In the genomic region with DNA sequence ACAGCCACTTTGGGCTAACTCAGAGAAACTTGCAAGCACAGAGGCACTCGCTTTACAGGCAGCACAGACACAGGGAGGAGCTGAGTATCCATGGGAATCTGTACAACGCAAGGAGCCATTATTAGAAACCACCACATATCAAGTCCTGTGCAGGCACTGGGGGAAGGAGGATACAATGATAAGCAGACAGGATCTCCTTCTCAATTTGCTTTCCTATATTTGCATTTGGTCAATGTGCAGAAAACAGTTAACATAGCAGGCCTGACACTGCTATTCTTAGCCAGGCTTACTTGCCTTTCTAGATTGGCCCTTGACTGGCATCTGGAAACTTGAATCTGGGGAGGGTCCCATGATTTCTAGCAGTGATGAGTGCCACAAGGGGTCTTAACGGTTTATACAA, we compare ENCODE assay signal across 1 cellular context.
TF ChIP-seq lines count a peak whose summit lies in the region.

No MANE protein-coding gene starts in this region.

TF ChIP-seq in K562, 482 proteins besides CTCF, POLR2A, EP300 and RAD21 (continued from another document and continues in another):
- peak; percentile 100 for TF ChIP-seq CBFA2T3 (IDR thresholded peaks at IDR 0.05)
- TF ChIP-seq ZNF444 (CRISPR knock-in tag; IDR thresholded peaks at IDR 0.05): peak; percentile 56; the same call in 1 of the 2 replicates
- TF ChIP-seq HLTF (IDR thresholded peaks at IDR 0.05): peak; percentile 65; the same call in 1 of the 2 replicates
- no peak; the same call in 1 of the 2 replicates for TF ChIP-seq KAT7 (CRISPR knock-in tag; IDR thresholded peaks at IDR 0.05; ENCODE audit: borderline replicate concordance)
- no peak for TF ChIP-seq ASH1L (IDR thresholded peaks at IDR 0.05; ENCODE audit: borderline replicate concordance, low read depth, partially characterized antibody)
- TF ChIP-seq, protein P1, sequence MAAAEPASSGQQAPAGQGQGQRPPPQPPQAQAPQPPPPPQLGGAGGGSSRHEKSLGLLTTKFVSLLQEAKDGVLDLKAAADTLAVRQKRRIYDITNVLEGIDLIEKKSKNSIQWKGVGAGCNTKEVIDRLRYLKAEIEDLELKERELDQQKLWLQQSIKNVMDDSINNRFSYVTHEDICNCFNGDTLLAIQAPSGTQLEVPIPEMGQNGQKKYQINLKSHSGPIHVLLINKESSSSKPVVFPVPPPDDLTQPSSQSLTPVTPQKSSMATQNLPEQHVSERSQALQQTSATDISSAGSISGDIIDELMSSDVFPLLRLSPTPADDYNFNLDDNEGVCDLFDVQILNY (CRISPR knock-in tag; IDR thresholded peaks at IDR 0.05): no peak
- TF ChIP-seq HDAC1 (IDR thresholded peaks at IDR 0.05): peak in 1 of 2 experiments; percentile 89; a peak in 2 of 4 replicates
- TF ChIP-seq, protein P2, sequence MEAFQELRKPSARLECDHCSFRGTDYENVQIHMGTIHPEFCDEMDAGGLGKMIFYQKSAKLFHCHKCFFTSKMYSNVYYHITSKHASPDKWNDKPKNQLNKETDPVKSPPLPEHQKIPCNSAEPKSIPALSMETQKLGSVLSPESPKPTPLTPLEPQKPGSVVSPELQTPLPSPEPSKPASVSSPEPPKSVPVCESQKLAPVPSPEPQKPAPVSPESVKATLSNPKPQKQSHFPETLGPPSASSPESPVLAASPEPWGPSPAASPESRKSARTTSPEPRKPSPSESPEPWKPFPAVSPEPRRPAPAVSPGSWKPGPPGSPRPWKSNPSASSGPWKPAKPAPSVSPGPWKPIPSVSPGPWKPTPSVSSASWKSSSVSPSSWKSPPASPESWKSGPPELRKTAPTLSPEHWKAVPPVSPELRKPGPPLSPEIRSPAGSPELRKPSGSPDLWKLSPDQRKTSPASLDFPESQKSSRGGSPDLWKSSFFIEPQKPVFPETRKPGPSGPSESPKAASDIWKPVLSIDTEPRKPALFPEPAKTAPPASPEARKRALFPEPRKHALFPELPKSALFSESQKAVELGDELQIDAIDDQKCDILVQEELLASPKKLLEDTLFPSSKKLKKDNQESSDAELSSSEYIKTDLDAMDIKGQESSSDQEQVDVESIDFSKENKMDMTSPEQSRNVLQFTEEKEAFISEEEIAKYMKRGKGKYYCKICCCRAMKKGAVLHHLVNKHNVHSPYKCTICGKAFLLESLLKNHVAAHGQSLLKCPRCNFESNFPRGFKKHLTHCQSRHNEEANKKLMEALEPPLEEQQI (IDR thresholded peaks at IDR 0.05): peak; percentile 93
- TF ChIP-seq, protein P3, sequence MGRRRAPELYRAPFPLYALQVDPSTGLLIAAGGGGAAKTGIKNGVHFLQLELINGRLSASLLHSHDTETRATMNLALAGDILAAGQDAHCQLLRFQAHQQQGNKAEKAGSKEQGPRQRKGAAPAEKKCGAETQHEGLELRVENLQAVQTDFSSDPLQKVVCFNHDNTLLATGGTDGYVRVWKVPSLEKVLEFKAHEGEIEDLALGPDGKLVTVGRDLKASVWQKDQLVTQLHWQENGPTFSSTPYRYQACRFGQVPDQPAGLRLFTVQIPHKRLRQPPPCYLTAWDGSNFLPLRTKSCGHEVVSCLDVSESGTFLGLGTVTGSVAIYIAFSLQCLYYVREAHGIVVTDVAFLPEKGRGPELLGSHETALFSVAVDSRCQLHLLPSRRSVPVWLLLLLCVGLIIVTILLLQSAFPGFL (CRISPR knock-in tag; IDR thresholded peaks at IDR 0.05): no peak
- TF ChIP-seq SETDB1 (IDR thresholded peaks at IDR 0.05; ENCODE audit: low read length): no peak
- TF ChIP-seq, protein P4, sequence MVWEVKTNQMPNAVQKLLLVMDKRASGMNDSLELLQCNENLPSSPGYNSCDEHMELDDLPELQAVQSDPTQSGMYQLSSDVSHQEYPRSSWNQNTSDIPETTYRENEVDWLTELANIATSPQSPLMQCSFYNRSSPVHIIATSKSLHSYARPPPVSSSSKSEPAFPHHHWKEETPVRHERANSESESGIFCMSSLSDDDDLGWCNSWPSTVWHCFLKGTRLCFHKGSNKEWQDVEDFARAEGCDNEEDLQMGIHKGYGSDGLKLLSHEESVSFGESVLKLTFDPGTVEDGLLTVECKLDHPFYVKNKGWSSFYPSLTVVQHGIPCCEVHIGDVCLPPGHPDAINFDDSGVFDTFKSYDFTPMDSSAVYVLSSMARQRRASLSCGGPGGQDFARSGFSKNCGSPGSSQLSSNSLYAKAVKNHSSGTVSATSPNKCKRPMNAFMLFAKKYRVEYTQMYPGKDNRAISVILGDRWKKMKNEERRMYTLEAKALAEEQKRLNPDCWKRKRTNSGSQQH (CRISPR knock-in tag; IDR thresholded peaks at IDR 0.05): 0 out of 2 replicates have a peak, but pooled peaks have one; percentile 50
- TF ChIP-seq SIN3B (IDR thresholded peaks at IDR 0.05; ENCODE audit: low read depth): no peak
- TF ChIP-seq, protein P5, sequence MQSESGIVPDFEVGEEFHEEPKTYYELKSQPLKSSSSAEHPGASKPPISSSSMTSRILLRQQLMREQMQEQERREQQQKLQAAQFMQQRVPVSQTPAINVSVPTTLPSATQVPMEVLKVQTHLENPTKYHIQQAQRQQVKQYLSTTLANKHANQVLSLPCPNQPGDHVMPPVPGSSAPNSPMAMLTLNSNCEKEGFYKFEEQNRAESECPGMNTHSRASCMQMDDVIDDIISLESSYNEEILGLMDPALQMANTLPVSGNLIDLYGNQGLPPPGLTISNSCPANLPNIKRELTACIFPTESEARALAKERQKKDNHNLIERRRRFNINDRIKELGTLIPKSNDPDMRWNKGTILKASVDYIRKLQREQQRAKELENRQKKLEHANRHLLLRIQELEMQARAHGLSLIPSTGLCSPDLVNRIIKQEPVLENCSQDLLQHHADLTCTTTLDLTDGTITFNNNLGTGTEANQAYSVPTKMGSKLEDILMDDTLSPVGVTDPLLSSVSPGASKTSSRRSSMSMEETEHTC (IDR thresholded peaks at IDR 0.05): peak; percentile 47; the same call in 1 of the 2 replicates
- TF ChIP-seq ZKSCAN3 (CRISPR knock-in tag; IDR thresholded peaks at IDR 0.05): no peak
- no peak for TF ChIP-seq ARID2 (IDR thresholded peaks at IDR 0.05)
- TF ChIP-seq, protein P6, sequence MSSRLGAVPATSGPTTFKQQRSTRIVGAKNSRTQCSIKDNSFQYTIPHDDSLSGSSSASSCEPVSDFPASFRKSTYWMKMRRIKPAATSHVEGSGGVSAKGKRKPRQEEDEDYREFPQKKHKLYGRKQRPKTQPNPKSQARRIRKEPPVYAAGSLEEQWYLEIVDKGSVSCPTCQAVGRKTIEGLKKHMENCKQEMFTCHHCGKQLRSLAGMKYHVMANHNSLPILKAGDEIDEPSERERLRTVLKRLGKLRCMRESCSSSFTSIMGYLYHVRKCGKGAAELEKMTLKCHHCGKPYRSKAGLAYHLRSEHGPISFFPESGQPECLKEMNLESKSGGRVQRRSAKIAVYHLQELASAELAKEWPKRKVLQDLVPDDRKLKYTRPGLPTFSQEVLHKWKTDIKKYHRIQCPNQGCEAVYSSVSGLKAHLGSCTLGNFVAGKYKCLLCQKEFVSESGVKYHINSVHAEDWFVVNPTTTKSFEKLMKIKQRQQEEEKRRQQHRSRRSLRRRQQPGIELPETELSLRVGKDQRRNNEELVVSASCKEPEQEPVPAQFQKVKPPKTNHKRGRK (tag; IDR thresholded peaks at IDR 0.05): no peak
- no peak for TF ChIP-seq BRCA1 (IDR thresholded peaks at IDR 0.05)
- TF ChIP-seq BRCA1 (CRISPR knock-in tag; IDR thresholded peaks at IDR 0.05): no peak
- no peak for TF ChIP-seq GATAD2A (IDR thresholded peaks at IDR 0.05)
- TF ChIP-seq HNRNPUL1 (IDR thresholded peaks at IDR 0.05; ENCODE audit: low read length): no peak
- no peak for TF ChIP-seq CSDE1 (IDR thresholded peaks at IDR 0.05)
- TF ChIP-seq JUN (IDR thresholded peaks at IDR 0.05; ENCODE audit: borderline replicate concordance, low read depth, low read length): no peak
- TF ChIP-seq JUN (CRISPR knock-in tag; IDR thresholded peaks at IDR 0.05; ENCODE audit: borderline replicate concordance): no peak
- peak; percentile 98 for TF ChIP-seq STAT5A (IDR thresholded peaks at IDR 0.05; ENCODE audit: borderline replicate concordance, low read length)
- TF ChIP-seq ADNP (tag; IDR thresholded peaks at IDR 0.05): no peak
- no peak for TF ChIP-seq POLR2B (IDR thresholded peaks at IDR 0.05; ENCODE audit: low read depth, partially characterized antibody)
- peak; percentile 58 to 62; a peak in 2 of 4 replicates for TF ChIP-seq TEAD1 (CRISPR knock-in tag; IDR thresholded peaks at IDR 0.05)
- no peak for TF ChIP-seq PCBP2 (IDR thresholded peaks at IDR 0.05; ENCODE audit: low read depth, low read length, poor library complexity, severe bottlenecking)
- peak; percentile 97 for TF ChIP-seq MEF2A (IDR thresholded peaks at IDR 0.05; ENCODE audit: control insufficient read depth, low read depth, low read length)
- TF ChIP-seq SIRT6 (IDR thresholded peaks at IDR 0.05; ENCODE audit: low read depth, low read length): no peak
- TF ChIP-seq, protein P7, sequence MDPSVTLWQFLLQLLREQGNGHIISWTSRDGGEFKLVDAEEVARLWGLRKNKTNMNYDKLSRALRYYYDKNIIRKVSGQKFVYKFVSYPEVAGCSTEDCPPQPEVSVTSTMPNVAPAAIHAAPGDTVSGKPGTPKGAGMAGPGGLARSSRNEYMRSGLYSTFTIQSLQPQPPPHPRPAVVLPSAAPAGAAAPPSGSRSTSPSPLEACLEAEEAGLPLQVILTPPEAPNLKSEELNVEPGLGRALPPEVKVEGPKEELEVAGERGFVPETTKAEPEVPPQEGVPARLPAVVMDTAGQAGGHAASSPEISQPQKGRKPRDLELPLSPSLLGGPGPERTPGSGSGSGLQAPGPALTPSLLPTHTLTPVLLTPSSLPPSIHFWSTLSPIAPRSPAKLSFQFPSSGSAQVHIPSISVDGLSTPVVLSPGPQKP (CRISPR knock-in tag; IDR thresholded peaks at IDR 0.05): no peak
- no peak for TF ChIP-seq POLR2H (tag; IDR thresholded peaks at IDR 0.05; ENCODE audit: low read depth)
- TF ChIP-seq, protein P8, sequence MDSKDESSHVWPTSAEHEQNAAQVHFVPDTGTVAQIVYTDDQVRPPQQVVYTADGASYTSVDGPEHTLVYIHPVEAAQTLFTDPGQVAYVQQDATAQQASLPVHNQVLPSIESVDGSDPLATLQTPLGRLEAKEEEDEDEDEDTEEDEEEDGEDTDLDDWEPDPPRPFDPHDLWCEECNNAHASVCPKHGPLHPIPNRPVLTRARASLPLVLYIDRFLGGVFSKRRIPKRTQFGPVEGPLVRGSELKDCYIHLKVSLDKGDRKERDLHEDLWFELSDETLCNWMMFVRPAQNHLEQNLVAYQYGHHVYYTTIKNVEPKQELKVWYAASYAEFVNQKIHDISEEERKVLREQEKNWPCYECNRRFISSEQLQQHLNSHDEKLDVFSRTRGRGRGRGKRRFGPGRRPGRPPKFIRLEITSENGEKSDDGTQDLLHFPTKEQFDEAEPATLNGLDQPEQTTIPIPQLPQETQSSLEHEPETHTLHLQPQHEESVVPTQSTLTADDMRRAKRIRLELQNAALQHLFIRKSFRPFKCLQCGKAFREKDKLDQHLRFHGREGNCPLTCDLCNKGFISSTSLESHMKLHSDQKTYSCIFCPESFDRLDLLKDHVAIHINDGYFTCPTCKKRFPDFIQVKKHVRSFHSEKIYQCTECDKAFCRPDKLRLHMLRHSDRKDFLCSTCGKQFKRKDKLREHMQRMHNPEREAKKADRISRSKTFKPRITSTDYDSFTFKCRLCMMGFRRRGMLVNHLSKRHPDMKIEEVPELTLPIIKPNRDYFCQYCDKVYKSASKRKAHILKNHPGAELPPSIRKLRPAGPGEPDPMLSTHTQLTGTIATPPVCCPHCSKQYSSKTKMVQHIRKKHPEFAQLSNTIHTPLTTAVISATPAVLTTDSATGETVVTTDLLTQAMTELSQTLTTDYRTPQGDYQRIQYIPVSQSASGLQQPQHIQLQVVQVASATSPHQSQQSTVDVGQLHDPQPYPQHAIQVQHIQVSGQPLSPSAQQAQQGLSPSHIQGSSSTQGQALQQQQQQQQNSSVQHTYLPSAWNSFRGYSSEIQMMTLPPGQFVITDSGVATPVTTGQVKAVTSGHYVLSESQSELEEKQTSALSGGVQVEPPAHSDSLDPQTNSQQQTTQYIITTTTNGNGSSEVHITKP (IDR thresholded peaks at IDR 0.05; ENCODE audit: partially characterized antibody): no peak
- TF ChIP-seq ZNF707 (CRISPR knock-in tag; conservative IDR thresholded peaks at IDR 0.05): no peak
- TF ChIP-seq, protein P9, sequence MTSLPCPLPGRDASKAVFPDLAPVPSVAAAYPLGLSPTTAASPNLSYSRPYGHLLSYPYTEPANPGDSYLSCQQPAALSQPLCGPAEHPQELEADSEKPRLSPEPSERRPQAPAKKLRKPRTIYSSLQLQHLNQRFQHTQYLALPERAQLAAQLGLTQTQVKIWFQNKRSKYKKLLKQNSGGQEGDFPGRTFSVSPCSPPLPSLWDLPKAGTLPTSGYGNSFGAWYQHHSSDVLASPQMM (CRISPR knock-in tag; IDR thresholded peaks at IDR 0.05): no peak
- TF ChIP-seq ARHGAP35 (IDR thresholded peaks at IDR 0.05; ENCODE audit: partially characterized antibody): no peak
- no peak for TF ChIP-seq ZFP36 (IDR thresholded peaks at IDR 0.05; ENCODE audit: low read depth, low read length, partially characterized antibody)
- TF ChIP-seq CBX3 (IDR thresholded peaks at IDR 0.05; ENCODE audit: borderline replicate concordance in 1 of 2, low read length in 2 of 2): peak in 1 of 2 experiments; percentile 76; a peak in 2 of 3 replicates
- TF ChIP-seq GTF2E2 (tag; IDR thresholded peaks at IDR 0.05): no peak
- no peak for TF ChIP-seq PRPF4 (IDR thresholded peaks at IDR 0.05; ENCODE audit: insufficient read depth, low read depth, low read length, poor library complexity, severe bottlenecking)
- TF ChIP-seq, protein P10, sequence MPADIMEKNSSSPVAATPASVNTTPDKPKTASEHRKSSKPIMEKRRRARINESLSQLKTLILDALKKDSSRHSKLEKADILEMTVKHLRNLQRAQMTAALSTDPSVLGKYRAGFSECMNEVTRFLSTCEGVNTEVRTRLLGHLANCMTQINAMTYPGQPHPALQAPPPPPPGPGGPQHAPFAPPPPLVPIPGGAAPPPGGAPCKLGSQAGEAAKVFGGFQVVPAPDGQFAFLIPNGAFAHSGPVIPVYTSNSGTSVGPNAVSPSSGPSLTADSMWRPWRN (IDR thresholded peaks at IDR 0.05; ENCODE audit: low read depth): peak; percentile 76
- no peak for TF ChIP-seq ZNF282 (CRISPR knock-in tag; IDR thresholded peaks at IDR 0.05)
- TF ChIP-seq RB1 (IDR thresholded peaks at IDR 0.05; ENCODE audit: low read depth): no peak
- TF ChIP-seq SRF (CRISPR knock-in tag; IDR thresholded peaks at IDR 0.05): peak in 1 of 2 experiments; percentile 53; a peak in 1 of 4 replicates
- TF ChIP-seq CBX5 (IDR thresholded peaks at IDR 0.05; ENCODE audit: borderline replicate concordance, low read depth): 0 out of 2 replicates have a peak, but pooled peaks have one; percentile 44
- TF ChIP-seq HNRNPL (IDR thresholded peaks at IDR 0.05; ENCODE audit: low read depth, low read length): no peak
- TF ChIP-seq ZNF766 (CRISPR knock-in tag; conservative IDR thresholded peaks at IDR 0.05): peak; percentile 93
- TF ChIP-seq NFATC3 (IDR thresholded peaks at IDR 0.05): no peak
- TF ChIP-seq NCOR1 (IDR thresholded peaks at IDR 0.05): peak; percentile 99
